In genomic region chr10:11048707-11049296, GRCh38 we compare ENCODE assay signal across 28 cellular contexts. TPM values are rescaled to one million over a fixed set of nuclear protein-coding genes. Genes with fewer than 3 reads are reported as not detected.
DNase-seq lines count a peak whose midpoint lies in the region; ATAC-seq and TF ChIP-seq lines count a peak whose summit lies in the region.
"Had no signal": no experiment of that assay in that cellular context is flagged by ENCODE, and none has a peak within 500 bp of the region (broad histone marks: within the 10 kb centered on the region; RNA-seq: fewer than 3 reads in every experiment).

No MANE protein-coding gene starts in this region.

- intact Hi-C loops in esophagus muscularis mucosa (cut with DNase I) (loop anchor here (10.0 kb wide), 2 partner anchors 116 to 216 kb away; no protein-coding TSS in a partner anchor), left ventricle myocardium superior (cut with micrococcal nuclease) (no loop called here), sciatic nerve (cut with DNase I) (no loop called here), vagina (cut with DNase I) (no loop called here)

- DNase-seq in esophagus muscularis mucosa (ENCODE audit: extremely low spot score) (no peak), left ventricle myocardium superior (no peak), sciatic nerve (ENCODE audit: low spot score) (no peak), vagina (ENCODE audit: extremely low spot score in 2 of 2) (no peak), RKO (ENCODE audit: low spot score) (no peak)
- no peak for DNase-seq in activated naive CD8-positive, alpha-beta T cell treated with anti-CD3 and anti-CD28 coated beads for 36 hours
- DNase-seq: activated CD4-positive, alpha-beta memory T cell treated with anti-CD3 and anti-CD28 coated beads for 36 hours; activated CD4-positive, alpha-beta T cell treated with anti-CD3 and anti-CD28 coated beads for 1 hour; activated naive CD4-positive, alpha-beta T cell; effector CD8-positive, alpha-beta T cell; EL; H7; head of caudate nucleus; Kasumi-1; lower lobe of right lung; mucosa of descending colon; NCI-H1436; NCI-H2081; NCI-H226; occipital lobe; small intestine; stimulated activated naive CD4-positive, alpha-beta T cell had no signal

- H3K4me3 Mint-ChIP-seq in activated naive CD8-positive, alpha-beta T cell treated with anti-CD3 and anti-CD28 coated beads for 36 hours, result no peak overlapping the region
- H3K4me3 Mint-ChIP-seq: activated CD4-positive, alpha-beta memory T cell treated with anti-CD3 and anti-CD28 coated beads for 36 hours; natural killer cell treated with Interleukin-12 subunit alpha and Interleukin-12 subunit beta and Interleukin-15 and Interleukin-18, amount 100 ng/mL, for 72 hours; T-helper 2 cell treated with Interferon-gamma antibody and Interleukin-4, amounts not matched to agents 5 μg/mL and 100 μg/mL, for 36 hours had no signal

- H3K27ac ChIP-seq in esophagus muscularis mucosa (replicated peaks in 1 of 4) (peak overlapping the region; percentile 47 to 76 (median 59)), vagina (peak overlapping the region; percentile 11)
- H3K27ac ChIP-seq: lower lobe of right lung had no signal

- H3K36me3 ChIP-seq in esophagus muscularis mucosa, result peaks cover 0 to 1% (median 0%) of the 10 kb centered on the region in 4 donors
- H3K36me3 ChIP-seq in vagina, result no peaks in the 10 kb centered on the region
- H3K36me3 ChIP-seq: breast epithelium, lower lobe of right lung had no signal

- peaks cover under 1% of the 10 kb centered on the region for H3K36me3 Mint-ChIP-seq in activated naive CD8-positive, alpha-beta T cell treated with anti-CD3 and anti-CD28 coated beads for 36 hours
- H3K36me3 Mint-ChIP-seq: activated CD4-positive, alpha-beta memory T cell treated with anti-CD3 and anti-CD28 coated beads for 36 hours; natural killer cell treated with Interleukin-12 subunit alpha and Interleukin-12 subunit beta and Interleukin-15 and Interleukin-18, amount 100 ng/mL, for 72 hours had no signal

- no peaks in the 10 kb centered on the region for H3K27me3 ChIP-seq in esophagus muscularis mucosa
- H3K27me3 ChIP-seq in vagina, result no peaks in the 10 kb centered on the region
- H3K27me3 ChIP-seq: breast epithelium had no signal

- no peaks in the 10 kb centered on the region for H3K4me1 Mint-ChIP-seq in activated naive CD8-positive, alpha-beta T cell treated with anti-CD3 and anti-CD28 coated beads for 36 hours

- H3K27ac Mint-ChIP-seq in activated naive CD8-positive, alpha-beta T cell treated with anti-CD3 and anti-CD28 coated beads for 36 hours, result no peak overlapping the region
- H3K27ac Mint-ChIP-seq: activated CD4-positive, alpha-beta memory T cell treated with anti-CD3 and anti-CD28 coated beads for 36 hours; natural killer cell treated with Interleukin-12 subunit alpha and Interleukin-12 subunit beta and Interleukin-15 and Interleukin-18, amount 100 ng/mL, for 72 hours; T-helper 2 cell treated with Interferon-gamma antibody and Interleukin-4, amounts not matched to agents 5 μg/mL and 100 μg/mL, for 36 hours had no signal

- peaks cover 5% of the 10 kb centered on the region for H3K27me3 Mint-ChIP-seq in activated naive CD8-positive, alpha-beta T cell treated with anti-CD3 and anti-CD28 coated beads for 36 hours

- ATAC-seq in left ventricle myocardium superior (peak; percentile 41), sciatic nerve (peak; percentile 70), HG03521 (IDR thresholded peaks at IDR 0.05; ENCODE audit: unreplicated experiment) (no peak)
- ATAC-seq: GM12878; mucosa of descending colon; natural killer cell treated with Interleukin-12 subunit alpha and Interleukin-12 subunit beta and Interleukin-15 and Interleukin-18, amount 100 ng/mL, for 72 hours; Panc1 had no signal

- no peaks in the 10 kb centered on the region for H3K9me3 ChIP-seq in esophagus muscularis mucosa
- H3K9me3 ChIP-seq in vagina, result no peaks in the 10 kb centered on the region
- H3K9me3 ChIP-seq: breast epithelium, lower lobe of right lung, mucosa of descending colon had no signal

- no peaks in the 10 kb centered on the region for H3K9me3 Mint-ChIP-seq in activated naive CD8-positive, alpha-beta T cell treated with anti-CD3 and anti-CD28 coated beads for 36 hours
- H3K9me3 Mint-ChIP-seq: activated CD4-positive, alpha-beta memory T cell treated with anti-CD3 and anti-CD28 coated beads for 36 hours; natural killer cell treated with Interleukin-12 subunit alpha and Interleukin-12 subunit beta and Interleukin-15 and Interleukin-18, amount 100 ng/mL, for 72 hours; T-helper 2 cell treated with Interferon-gamma antibody and Interleukin-4, amounts not matched to agents 5 μg/mL and 100 μg/mL, for 36 hours had no signal

- no peak for TF ChIP-seq CTCF in esophagus muscularis mucosa (IDR thresholded peaks at IDR 0.05)
- TF ChIP-seq CTCF in vagina (IDR thresholded peaks at IDR 0.05), result no peak

- WGBS in esophagus muscularis mucosa, result 0% methylated on average over 1 of the region's 1 CpG

- H3K4me1 ChIP-seq in esophagus muscularis mucosa, result peaks cover 60 to 81% (median 76%) of the 10 kb centered on the region in 4 donors
- peaks cover 16% of the 10 kb centered on the region for H3K4me1 ChIP-seq in vagina
- H3K4me1 ChIP-seq: breast epithelium had no signal

- TF ChIP-seq POLR2A in esophagus muscularis mucosa (IDR thresholded peaks at IDR 0.05; ENCODE audit: low read depth) (no peak), vagina (IDR thresholded peaks at IDR 0.05) (no peak)

- H3K4me3 ChIP-seq in esophagus muscularis mucosa (no peak overlapping the region), vagina (no peak overlapping the region)
- H3K4me3 ChIP-seq: breast epithelium, GM12878, lower lobe of right lung, mucosa of descending colon had no signal

- no peak for TF ChIP-seq EP300 in esophagus muscularis mucosa (IDR thresholded peaks at IDR 0.05)

RNA-seq across cellular contexts. Expression of gene CELF2, which starts 31.1 kb away (rescaled TPM):
- total RNA-seq in esophagus muscularis mucosa (100 to 1,000 TPM in 3 of 4 donors, 10 to 100 TPM in 1; 81.8 to 128 (median 104) TPM), left ventricle myocardium superior (68.3 TPM), sciatic nerve (94.9 TPM), vagina (54.3 TPM)
- 100 to 1,000 TPM; 137 to 139 TPM for total RNA-seq in activated naive CD8-positive, alpha-beta T cell treated with anti-CD3 and anti-CD28 coated beads for 36 hours
